In the genomic region with DNA sequence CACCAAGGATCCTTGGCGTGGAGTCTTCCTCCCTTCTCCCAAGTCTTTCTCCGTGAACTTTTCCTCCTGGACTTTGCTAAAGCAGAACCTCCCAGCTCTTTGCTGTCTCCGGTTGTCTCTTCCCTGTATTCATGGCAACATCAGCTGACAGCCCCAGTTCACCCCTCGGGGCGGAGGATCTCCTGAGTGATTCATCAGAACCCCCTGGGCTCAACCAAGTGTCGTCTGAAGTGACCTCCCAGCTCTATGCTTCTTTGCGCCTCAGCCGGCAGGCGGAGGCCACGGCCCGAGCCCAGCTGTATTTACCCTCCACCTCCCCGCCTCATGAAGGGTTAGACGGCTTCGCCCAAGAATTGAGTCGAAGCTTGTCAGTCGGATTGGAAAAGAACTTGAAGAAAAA, we compare ENCODE assay signal across 8 cellular contexts. TPM values are rescaled to one million over a fixed set of nuclear protein-coding genes. Genes with fewer than 3 reads are reported as not detected.
DNase-seq lines count a peak whose midpoint lies in the region; ATAC-seq, FAIRE-seq and TF ChIP-seq lines count a peak whose summit lies in the region.

No MANE protein-coding gene starts in this region.

- H3K36me3 Mint-ChIP-seq in stimulated activated naive B cell treated with anti-CD40 and anti-IgM and Interleukin-4, amounts not matched to agents 10 μg/mL and 1 μg/mL and 100 μg/mL, for 72 hours = peaks cover 13 to 58% of the 10 kb centered on the region in 2 donors

- intact Hi-C loops in OCI-LY7 (cut with micrococcal nuclease; ENCODE audit: unreplicated experiment) = loop anchor here (2.0 kb wide), 1 partner anchor 18 kb away; no protein-coding TSS in a partner anchor
- intact Hi-C loops in GM12878 (cut with micrococcal nuclease; ENCODE audit: unreplicated experiment) = loop anchor here (5.0 kb wide), 1 partner anchor 54 kb away; no protein-coding TSS in a partner anchor

- peaks cover 32% of the 10 kb centered on the region for H3K79me2 ChIP-seq in OCI-LY7 (ENCODE audit: insufficient read depth, low read depth, low read length)
- H3K79me2 ChIP-seq in GM12878 (ENCODE audit: control insufficient read depth, insufficient read depth, low read length) = peaks cover 31% of the 10 kb centered on the region

- H3K27ac Mint-ChIP-seq in stimulated activated naive B cell treated with anti-CD40 and anti-IgM and Interleukin-4, amounts not matched to agents 10 μg/mL and 1 μg/mL and 100 μg/mL, for 72 hours = peak overlapping the region; percentile 99

- POLR2A ChIA-PET in AG04450 (lab: Yijun Ruan, JAX) = interaction anchor here (0.6 to 2.2 kb wide), 5 partner anchors 11 to 73 kb away, joined by 3 to 15 read pairs (median 5); a partner anchor contains a TSS
- POLR2A ChIA-PET in OCI-LY7 (lab: Charles Lee) = interaction anchor here (0.5 to 2.2 kb wide), 11 partner anchors 9 to 681 kb away, joined by 3 to 16 read pairs (median 6); a partner anchor contains a TSS
- POLR2A ChIA-PET in GM12878 (lab: Charles Lee) = interaction anchor here (0.5 to 3.4 kb wide), 21 partner anchors 10 to 448 kb away, joined by 3 to 27 read pairs (median 3); a partner anchor contains a TSS

- no peak for TF ChIP-seq POLR2A in GM12878 (IDR thresholded peaks at IDR 0.05; ENCODE audit: low read depth, low read length)

- FAIRE-seq in GM12878 (lab: Jason Lieb, UNC) = no peak

- in situ Hi-C loops in GM12878 (cut with MboI) = no loop called here

- CTCF ChIA-PET in AG04450 (lab: Charles Lee) (interaction anchor here (0.6 to 4.6 kb wide), 15 partner anchors 7 to 190 kb away, joined by 3 to 29 read pairs (median 5); a partner anchor contains a TSS), OCI-LY7 (lab: Charles Lee; ENCODE audit: unreplicated experiment) (interaction anchor here (0.8 to 1.1 kb wide), 2 partner anchors 12 to 107 kb away, joined by 3 to 4 read pairs; no protein-coding TSS in a partner anchor), GM12878 (lab: Yijun Ruan, JAX) (interaction anchor here (0.6 to 8.9 kb wide), 22 partner anchors 11 to 481 kb away, joined by 3 to 76 read pairs (median 4); a partner anchor contains a TSS)

- H2AFZ ChIP-seq in OCI-LY7 (ENCODE audit: low read length) (no peak overlapping the region; the same call in 1 of the 2 replicates), GM12878 (ENCODE audit: control insufficient read depth, low read depth, low read length) (peak overlapping the region; percentile 97)

- peak; percentile 30; the same call in 1 of the 2 replicates for TF ChIP-seq RAD21 in GM12878 (IDR thresholded peaks at IDR 0.05; ENCODE audit: insufficient read depth, low read depth, low read length)

- H3K9me3 ChIP-seq in AG04450 (ENCODE audit: control insufficient read depth, insufficient read depth, low read length) (no peaks in the 10 kb centered on the region), OCI-LY7 (ENCODE audit: low read length) (no peaks in the 10 kb centered on the region), GM12878 (replicated peaks; ENCODE audit: control insufficient read depth, insufficient read depth, low read length) (no peaks in the 10 kb centered on the region)

- TF ChIP-seq CTCF in AG04450 (IDR thresholded peaks at IDR 0.05; ENCODE audit: low read depth, low read length) (peak; percentile 48), GM12874 (IDR thresholded peaks at IDR 0.05; ENCODE audit: insufficient read depth, low read depth, low read length) (peak; percentile 15; the same call in 1 of the 2 replicates), OCI-LY7 (conservative IDR thresholded peaks at IDR 0.05; ENCODE audit: low read length) (peak; percentile 39; the same call in 1 of the 2 replicates), GM12878 (IDR thresholded peaks at IDR 0.05 in 2 of 3, conservative IDR thresholded peaks at IDR 0.05 in 1 of 3; ENCODE audit: control insufficient read depth in 2 of 3, extremely low read depth in 1 of 3, insufficient read depth in 1 of 3, low read depth in 3 of 3, low read length in 3 of 3) (peak in 2 of 3 experiments; percentile 6 to 9; a peak in 1 of 6 replicates), kidney epithelial cell (IDR thresholded peaks at IDR 0.05; ENCODE audit: insufficient read depth, low read length, poor library complexity, severe bottlenecking) (peak; percentile 19)

- H3K4me1 ChIP-seq in OCI-LY7 (ENCODE audit: insufficient read depth, low read length, poor library complexity, severe bottlenecking) = peaks cover 27% of the 10 kb centered on the region
- peaks cover 8% of the 10 kb centered on the region for H3K4me1 ChIP-seq in GM12878 (ENCODE audit: control insufficient read depth, insufficient read depth, low read length)

- DNase-seq in AG04450 (ENCODE audit: low read depth, low spot score) = no peak
- peak; percentile 62 for DNase-seq in OCI-LY7 (ENCODE audit: low spot score)
- no peak for DNase-seq in GM12878 (ENCODE audit: low read depth, low spot score)
- DNase-seq in kidney epithelial cell (ENCODE audit: low read depth) = no peak
- DNase-seq in stimulated activated naive B cell treated with anti-CD40 and anti-IgM and Interleukin-4, amounts not matched to agents 10 μg/mL and 1 μg/mL and 100 μg/mL, for 72 hours = no peak

- H3K36me3 ChIP-seq in OCI-LY7 (ENCODE audit: insufficient read depth, low read length) (peaks cover 46% of the 10 kb centered on the region), GM12878 (ENCODE audit: control insufficient read depth in 2 of 2, insufficient read depth in 2 of 2, low read length in 1 of 2) (peaks cover 0 to 3% of the 10 kb centered on the region in 2 experiments; a peak in 1 of 4 replicates), kidney epithelial cell (ENCODE audit: control insufficient read depth, insufficient read depth, low read length) (no peaks in the 10 kb centered on the region)

- H4K20me1 ChIP-seq in OCI-LY7 (ENCODE audit: insufficient read depth, low read length) (no peaks in the 10 kb centered on the region), GM12878 (ENCODE audit: control insufficient read depth, insufficient read depth) (no peaks in the 10 kb centered on the region)

- H3K27ac ChIP-seq in AG04450 (ENCODE audit: low read depth, low read length) = peak overlapping the region; percentile 70
- peak overlapping the region; percentile 69 for H3K27ac ChIP-seq in OCI-LY7 (ENCODE audit: low read depth, low read length, poor library complexity, severe bottlenecking)
- peak overlapping the region; percentile 96 for H3K27ac ChIP-seq in GM12878 (ENCODE audit: control insufficient read depth, insufficient read depth)

- H3K4me3 ChIP-seq in AG04450 (ENCODE audit: low read depth, low read length) = peak overlapping the region; percentile 100
- peak overlapping the region; percentile 99 for H3K4me3 ChIP-seq in OCI-LY7 (ENCODE audit: low read depth, low read length, poor library complexity, severe bottlenecking)
- H3K4me3 ChIP-seq in GM12878 = peak overlapping the region; percentile 98
- peak overlapping the region; percentile 62 for H3K4me3 ChIP-seq in kidney epithelial cell (ENCODE audit: low read depth, low read length)

- SMC1A ChIA-PET in GM12878 (lab: Charles Lee; ENCODE audit: uncharacterized antibody, unreplicated experiment) = interaction anchor here (0.6 to 4.7 kb wide), 20 partner anchors 12 to 186 kb away, joined by 3 to 25 read pairs (median 5); a partner anchor contains a TSS

- RAD21 ChIA-PET in GM12878 (lab: Charles Lee; ENCODE audit: unreplicated experiment) = interaction anchor here (0.7 to 2.8 kb wide), 23 partner anchors 10 to 189 kb away, joined by 3 to 14 read pairs (median 5); a partner anchor contains a TSS

- no peaks in the 10 kb centered on the region for H3K9me3 Mint-ChIP-seq in stimulated activated naive B cell treated with anti-CD40 and anti-IgM and Interleukin-4, amounts not matched to agents 10 μg/mL and 1 μg/mL and 100 μg/mL, for 72 hours

- no TSS peak for BruUV-seq in OCI-LY7 (replicated peaks; lab: Mats Ljungman, UMichigan)
- BruUV-seq in GM12878 (replicated peaks; lab: Mats Ljungman, UMichigan) = no TSS peak

- WGBS in GM12878 (ENCODE audit: insufficient coverage, insufficient replicate concordance, low lambda C conversion rate, missing lambda C conversion rate) = 3% methylated on average over 16 of the region's 16 CpGs

- H3K27me3 ChIP-seq in AG04450 (ENCODE audit: control insufficient read depth, insufficient read depth, low read length) (no peaks in the 10 kb centered on the region), GM12878 (replicated peaks in 1 of 2; ENCODE audit: control insufficient read depth in 2 of 2, insufficient read depth in 2 of 2, low read length in 1 of 2) (no peaks in the 10 kb centered on the region), kidney epithelial cell (ENCODE audit: control insufficient read depth, insufficient read depth, low read length) (no peaks in the 10 kb centered on the region)

- no peaks in the 10 kb centered on the region for H3K9me2 ChIP-seq in OCI-LY7 (ENCODE audit: insufficient read depth, low read length)

- H3K27me3 Mint-ChIP-seq in stimulated activated naive B cell treated with anti-CD40 and anti-IgM and Interleukin-4, amounts not matched to agents 10 μg/mL and 1 μg/mL and 100 μg/mL, for 72 hours = no peaks in the 10 kb centered on the region

- peak overlapping the region; percentile 85 to 99 for H3K4me3 Mint-ChIP-seq in stimulated activated naive B cell treated with anti-CD40 and anti-IgM and Interleukin-4, amounts not matched to agents 10 μg/mL and 1 μg/mL and 100 μg/mL, for 72 hours

- peaks cover 32 to 39% of the 10 kb centered on the region in 2 donors for H3K4me1 Mint-ChIP-seq in stimulated activated naive B cell treated with anti-CD40 and anti-IgM and Interleukin-4, amounts not matched to agents 10 μg/mL and 1 μg/mL and 100 μg/mL, for 72 hours

- TF ChIP-seq EP300 in GM12878 (IDR thresholded peaks at IDR 0.05; ENCODE audit: borderline replicate concordance in 1 of 2, control insufficient read depth in 1 of 2, low read depth in 2 of 2, low read length in 2 of 2) = no peak

- peak overlapping the region; percentile 88 for H3K4me2 ChIP-seq in OCI-LY7 (ENCODE audit: low read length)
- H3K4me2 ChIP-seq in GM12878 (ENCODE audit: control insufficient read depth, insufficient read depth) = peak overlapping the region; percentile 51

- peak; percentile 24 for ATAC-seq in GM12878
- ATAC-seq in stimulated activated naive B cell treated with anti-CD40 and anti-IgM and Interleukin-4, amounts not matched to agents 10 μg/mL and 1 μg/mL and 100 μg/mL, for 72 hours (replicated peaks) = peak; percentile 12 to 32
- ATAC-seq in GM19463 (IDR thresholded peaks at IDR 0.05; ENCODE audit: unreplicated experiment) = no peak
- no peak for ATAC-seq in GM19351 (IDR thresholded peaks at IDR 0.05; ENCODE audit: unreplicated experiment)

- H3K9ac ChIP-seq in GM12878 (ENCODE audit: control insufficient read depth, insufficient read depth, low read length) = peak overlapping the region; percentile 97

RNA-seq across cellular contexts. Expression of a gene that starts 0.9 kb away (rescaled TPM):
- 11.3 and 12.9 TPM in 2 replicates for polyA plus RNA-seq in AG04450 (2011; rRNA removed)
- 14.5 and 15.4 TPM in 2 replicates for polyA minus RNA-seq in AG04450 (2011; rRNA and poly(A)+ RNA removed)
- total RNA-seq in OCI-LY7 (2014; rRNA removed; shearing (Covaris generic)) = 49.1 and 55.4 TPM in 2 replicates
- total RNA-seq in OCI-LY7 (2022) = 72.3 and 80.3 TPM in 2 replicates
- 68.0 and 71.2 TPM in 2 replicates for total RNA-seq in GM12878 (2013; cell fraction: nucleolus; rRNA removed)
- 19.8 and 21.6 TPM in 2 replicates for total RNA-seq in GM12878 (2014; rRNA removed)
- total RNA-seq in GM12878 (2014; rRNA removed; fragmentation: Illumina TruSeq; extraction: Trizol) = 19.0 and 21.2 TPM in 2 replicates
- total RNA-seq in GM12878 (2021) = 29.7 and 31.1 TPM in 2 replicates
- 16.1 TPM for polyA plus RNA-seq in GM12878 (2011; ENCODE audit: low read depth)
- polyA plus RNA-seq in GM12878 (2011; rRNA removed) = 26.3 and 36.2 TPM in 2 replicates
- 32.1 and 42.7 TPM in 2 replicates for polyA plus RNA-seq in GM12878 (2011; cell fraction: cytosol; rRNA removed)
- 110 and 114 TPM in 2 replicates for polyA plus RNA-seq in GM12878 (2011; cell fraction: nucleus; rRNA removed)
- polyA plus RNA-seq in GM12878 (2012) = 31.1 and 34.2 TPM in 2 replicates
- polyA plus RNA-seq in GM12878 (2014; fragmentation: Illumina TruSeq; extraction: Trizol) = 22.0 and 29.3 TPM in 2 replicates
- polyA plus RNA-seq in GM12878 (2014; fragmentation: Nextera tagmentation; extraction: Ambion mirVana) = 1 to 10 TPM; 2.0 to 4.2 TPM
- polyA plus RNA-seq in GM12878 (2014; rRNA removed) = 32.6 and 32.8 TPM in 2 replicates
- 10 to 100 TPM; 27.1 to 30.8 TPM for polyA plus RNA-seq in GM12878 (2016; fragmentation: Nextera tagmentation; extraction: Ambion mirVana)
- 20.8 and 41.9 TPM in 2 replicates for polyA minus RNA-seq in GM12878 (2011; rRNA and poly(A)+ RNA removed)
- polyA minus RNA-seq in GM12878 (2011; cell fraction: cytosol; rRNA and poly(A)+ RNA removed) = 15.7 and 16.4 TPM in 2 replicates
- 36.3 and 58.3 TPM in 2 replicates for polyA minus RNA-seq in GM12878 (2011; cell fraction: nucleus; rRNA and poly(A)+ RNA removed)
- 19.2 and 20.1 TPM in 2 replicates for total RNA-seq in kidney epithelial cell

RNA-seq across cellular contexts. Expression of a gene that starts 1.2 kb away (rescaled TPM):
- polyA plus RNA-seq in AG04450 (2011; rRNA removed) (202 and 227 TPM in 2 replicates), GM12878 (2011; rRNA removed) (78.6 and 93.1 TPM in 2 replicates), GM12878 (2014; fragmentation: Illumina TruSeq; extraction: Trizol) (197 and 224 TPM in 2 replicates), GM12878 (2014; fragmentation: Nextera tagmentation; extraction: Ambion mirVana) (100 to 1,000 TPM in 1 of 2 experiments, 10 to 100 TPM in 1; 95.5 to 113 TPM), GM12878 (2014; rRNA removed) (156 and 166 TPM in 2 replicates), GM12878 (2016; fragmentation: Nextera tagmentation; extraction: Ambion mirVana) (100 to 1,000 TPM; 298 to 306 TPM)
- 185 and 207 TPM in 2 replicates for polyA minus RNA-seq in AG04450 (2011; rRNA and poly(A)+ RNA removed)
- 40.2 and 41.0 TPM in 2 replicates for total RNA-seq in OCI-LY7 (2014; rRNA removed; shearing (Covaris generic))
- total RNA-seq in OCI-LY7 (2022) (150 and 178 TPM in 2 replicates), GM12878 (2014; rRNA removed) (42.3 and 46.4 TPM in 2 replicates), GM12878 (2014; rRNA removed; fragmentation: Illumina TruSeq; extraction: Trizol) (28.7 and 31.3 TPM in 2 replicates), GM12878 (2021) (173 and 193 TPM in 2 replicates), kidney epithelial cell (45.5 and 51.6 TPM in 2 replicates)
- 9.7 and 10.7 TPM in 2 replicates for total RNA-seq in GM12878 (2013; cell fraction: nucleolus; rRNA removed)
- 235 TPM for polyA plus RNA-seq in GM12878 (2011; ENCODE audit: low read depth)
- polyA plus RNA-seq in GM12878 (2011; cell fraction: cytosol; rRNA removed) = 283 and 305 TPM in 2 replicates
- 87.0 and 88.2 TPM in 2 replicates for polyA plus RNA-seq in GM12878 (2011; cell fraction: nucleus; rRNA removed)
- polyA plus RNA-seq in GM12878 (2012) = 213 and 226 TPM in 2 replicates
- 135 and 137 TPM in 2 replicates for polyA minus RNA-seq in GM12878 (2011; rRNA and poly(A)+ RNA removed)
- polyA minus RNA-seq in GM12878 (2011; cell fraction: cytosol; rRNA and poly(A)+ RNA removed) = 39.2 and 50.7 TPM in 2 replicates
- 21.5 and 28.7 TPM in 2 replicates for polyA minus RNA-seq in GM12878 (2011; cell fraction: nucleus; rRNA and poly(A)+ RNA removed)

RNA-seq across cellular contexts. Expression of a gene that starts 3.3 kb away (rescaled TPM):
- polyA plus RNA-seq in AG04450 (2011; rRNA removed) = 2.2 and 3.1 TPM in 2 replicates
- 1.4 and 1.8 TPM in 2 replicates for polyA minus RNA-seq in AG04450 (2011; rRNA and poly(A)+ RNA removed)
- 4.3 and 5.6 TPM in 2 replicates for total RNA-seq in OCI-LY7 (2014; rRNA removed; shearing (Covaris generic))
- 14.3 and 17.3 TPM in 2 replicates for total RNA-seq in OCI-LY7 (2022)
- total RNA-seq in GM12878 (2013; cell fraction: nucleolus; rRNA removed) = 7.1 and 7.6 TPM in 2 replicates
- total RNA-seq in GM12878 (2014; rRNA removed) = 1.9 and 2.3 TPM in 2 replicates
- 1.2 and 1.6 TPM in 2 replicates for total RNA-seq in GM12878 (2014; rRNA removed; fragmentation: Illumina TruSeq; extraction: Trizol)
- 3.9 and 7.0 TPM in 2 replicates for total RNA-seq in GM12878 (2021)
- 2.1 TPM for polyA plus RNA-seq in GM12878 (2011; ENCODE audit: low read depth)
- 1.6 and 1.9 TPM in 2 replicates for polyA plus RNA-seq in GM12878 (2011; rRNA removed)
- polyA plus RNA-seq in GM12878 (2011; cell fraction: cytosol; rRNA removed) = 0.94 and 2.1 TPM in 2 replicates
- polyA plus RNA-seq in GM12878 (2011; cell fraction: nucleus; rRNA removed) = 30.2 and 30.7 TPM in 2 replicates
- polyA plus RNA-seq in GM12878 (2012) = 2.3 and 3.0 TPM in 2 replicates
- polyA plus RNA-seq in GM12878 (2014; fragmentation: Illumina TruSeq; extraction: Trizol) = 2.0 and 2.6 TPM in 2 replicates
- polyA plus RNA-seq in GM12878 (2014; fragmentation: Nextera tagmentation; extraction: Ambion mirVana) = under 1 TPM; 0.22 to 0.42 TPM
- 6.3 and 7.9 TPM in 2 replicates for polyA plus RNA-seq in GM12878 (2014; rRNA removed)
- polyA plus RNA-seq in GM12878 (2016; fragmentation: Nextera tagmentation; extraction: Ambion mirVana) = 1 to 10 TPM; 1.5 to 1.7 TPM
- polyA minus RNA-seq in GM12878 (2011; rRNA and poly(A)+ RNA removed) = 1.4 TPM in 2 replicates
- polyA minus RNA-seq in GM12878 (2011; cell fraction: cytosol; rRNA and poly(A)+ RNA removed) = not detected in 2 replicates
- 5.8 and 10.7 TPM in 2 replicates for polyA minus RNA-seq in GM12878 (2011; cell fraction: nucleus; rRNA and poly(A)+ RNA removed)
- 0.29 and 0.62 TPM in 2 replicates for total RNA-seq in kidney epithelial cell

RNA-seq across cellular contexts. Expression of a gene that starts 16.9 kb away (rescaled TPM):
- polyA plus RNA-seq in AG04450 (2011; rRNA removed) = 1.3 and 1.4 TPM in 2 replicates
- polyA minus RNA-seq in AG04450 (2011; rRNA and poly(A)+ RNA removed) = 0.56 and 0.60 TPM in 2 replicates
- 3.8 and 9.6 TPM in 2 replicates for total RNA-seq in OCI-LY7 (2014; rRNA removed; shearing (Covaris generic))
- 4.7 and 5.8 TPM in 2 replicates for total RNA-seq in OCI-LY7 (2022)
- 5.9 and 6.1 TPM in 2 replicates for total RNA-seq in GM12878 (2013; cell fraction: nucleolus; rRNA removed)
- 1.0 and 1.3 TPM in 2 replicates for total RNA-seq in GM12878 (2014; rRNA removed)
- 1.0 and 1.3 TPM in 2 replicates for total RNA-seq in GM12878 (2014; rRNA removed; fragmentation: Illumina TruSeq; extraction: Trizol)
- total RNA-seq in GM12878 (2021) = 0.90 and 1.6 TPM in 2 replicates
- polyA plus RNA-seq in GM12878 (2011; ENCODE audit: low read depth) = 0.88 TPM
- 2.8 and 3.5 TPM in 2 replicates for polyA plus RNA-seq in GM12878 (2011; rRNA removed)
- 6.5 and 7.8 TPM in 2 replicates for polyA plus RNA-seq in GM12878 (2011; cell fraction: cytosol; rRNA removed)
- polyA plus RNA-seq in GM12878 (2011; cell fraction: nucleus; rRNA removed) = 2.0 and 2.1 TPM in 2 replicates
- polyA plus RNA-seq in GM12878 (2012) = 1.8 and 1.9 TPM in 2 replicates
- 1.1 and 1.5 TPM in 2 replicates for polyA plus RNA-seq in GM12878 (2014; fragmentation: Illumina TruSeq; extraction: Trizol)
- polyA plus RNA-seq in GM12878 (2014; fragmentation: Nextera tagmentation; extraction: Ambion mirVana) = under 1 TPM; 0.49 to 0.87 TPM
- polyA plus RNA-seq in GM12878 (2014; rRNA removed) = 1.7 and 5.0 TPM in 2 replicates
- polyA plus RNA-seq in GM12878 (2016; fragmentation: Nextera tagmentation; extraction: Ambion mirVana) = 1 to 10 TPM; 1.2 to 2.4 TPM
- 1.0 and 1.5 TPM in 2 replicates for polyA minus RNA-seq in GM12878 (2011; rRNA and poly(A)+ RNA removed)
- 0.67 and 0.94 TPM in 2 replicates for polyA minus RNA-seq in GM12878 (2011; cell fraction: cytosol; rRNA and poly(A)+ RNA removed)
- 0.36 and 0.96 TPM in 2 replicates for polyA minus RNA-seq in GM12878 (2011; cell fraction: nucleus; rRNA and poly(A)+ RNA removed)
- total RNA-seq in kidney epithelial cell = 1.5 and 3.9 TPM in 2 replicates

RNA-seq across cellular contexts. Expression of a gene that starts 44.4 kb away (rescaled TPM):
- polyA plus RNA-seq in AG04450 (2011; rRNA removed) (50.0 and 68.6 TPM in 2 replicates), GM12878 (2011; rRNA removed) (32.2 and 40.8 TPM in 2 replicates), GM12878 (2014; fragmentation: Illumina TruSeq; extraction: Trizol) (53.9 and 56.1 TPM in 2 replicates), GM12878 (2014; fragmentation: Nextera tagmentation; extraction: Ambion mirVana) (1 to 10 TPM; 1.4 to 3.3 TPM), GM12878 (2014; rRNA removed) (55.1 and 69.0 TPM in 2 replicates), GM12878 (2016; fragmentation: Nextera tagmentation; extraction: Ambion mirVana) (10 to 100 TPM; 13.2 to 14.4 TPM)
- 155 and 187 TPM in 2 replicates for polyA minus RNA-seq in AG04450 (2011; rRNA and poly(A)+ RNA removed)
- total RNA-seq in OCI-LY7 (2014; rRNA removed; shearing (Covaris generic)) = 42.5 and 59.6 TPM in 2 replicates
- total RNA-seq in OCI-LY7 (2022) (124 and 126 TPM in 2 replicates), GM12878 (2014; rRNA removed) (53.9 and 58.8 TPM in 2 replicates), GM12878 (2014; rRNA removed; fragmentation: Illumina TruSeq; extraction: Trizol) (36.8 and 37.4 TPM in 2 replicates), GM12878 (2021) (77.5 and 86.8 TPM in 2 replicates), kidney epithelial cell (36.2 and 42.4 TPM in 2 replicates)
- total RNA-seq in GM12878 (2013; cell fraction: nucleolus; rRNA removed) = 85.9 and 102 TPM in 2 replicates
- polyA plus RNA-seq in GM12878 (2011; ENCODE audit: low read depth) = 32.2 TPM
- polyA plus RNA-seq in GM12878 (2011; cell fraction: cytosol; rRNA removed) = 54.9 and 68.6 TPM in 2 replicates
- polyA plus RNA-seq in GM12878 (2011; cell fraction: nucleus; rRNA removed) = 210 and 271 TPM in 2 replicates
- 61.0 and 78.0 TPM in 2 replicates for polyA plus RNA-seq in GM12878 (2012)
- 62.9 and 77.4 TPM in 2 replicates for polyA minus RNA-seq in GM12878 (2011; rRNA and poly(A)+ RNA removed)
- 29.1 and 43.7 TPM in 2 replicates for polyA minus RNA-seq in GM12878 (2011; cell fraction: cytosol; rRNA and poly(A)+ RNA removed)
- 36.8 and 69.3 TPM in 2 replicates for polyA minus RNA-seq in GM12878 (2011; cell fraction: nucleus; rRNA and poly(A)+ RNA removed)

Comparison
In these comparisons a context has a peak if more than half of its experiments do, and no peak if none do; other contexts are left out.
1. ATAC-seq: peak in GM12878 (single experiment) and stimulated activated naive B cell treated with anti-CD40 and anti-IgM and Interleukin-4, amounts not matched to agents 10 μg/mL and 1 μg/mL and 100 μg/mL, for 72 hours (2 of 2); none in GM19463 (single experiment) and GM19351 (single experiment).
2. Peak in every context shown above with its lines, with median percentiles within 50 percentile points of each other: H3K27ac ChIP-seq, H3K4me3 ChIP-seq and CTCF ChIP-seq.